Comparison of ENCODE assay signal across 28 cellular contexts in genomic region chr5:139284295-139284694, GRCh38.
"Had no signal": no experiment of that assay in that cellular context is flagged by ENCODE, and none has a peak within 500 bp of the region (broad histone marks: within the 10 kb centered on the region; RNA-seq: fewer than 3 reads in every experiment).

No MANE protein-coding gene starts in this region.

- H3K9me3 ChIP-seq: esophagus muscularis mucosa, left lung, mucosa of descending colon, prostate gland, right atrium auricular region, thoracic aorta, upper lobe of left lung had no signal

- H3K4me3 ChIP-seq: esophagus muscularis mucosa, left lung, mucosa of descending colon, neural progenitor cell, prostate gland, right atrium auricular region, smooth muscle cell, thoracic aorta, tibial nerve, upper lobe of left lung had no signal

- H3K4me3 Mint-ChIP-seq: immature natural killer cell, mesothelial cell of epicardium, naive B cell, nephron, neural progenitor cell had no signal

- H3K27ac ChIP-seq: esophagus muscularis mucosa, foreskin keratinocyte, left lung, neural progenitor cell, parathyroid adenoma, prostate gland, right atrium auricular region, thoracic aorta, tibial nerve, upper lobe of left lung had no signal

- H3K9ac ChIP-seq: neural progenitor cell, parathyroid adenoma had no signal

- ATAC-seq: foreskin keratinocyte, left lung, sciatic nerve had no signal

- H3K4me1 ChIP-seq: left lung, prostate gland, right atrium auricular region had no signal

- FAIRE-seq: kidney, urothelium cell line had no signal

- H2AFZ ChIP-seq: neural progenitor cell, parathyroid adenoma had no signal

- H3K79me2 ChIP-seq: parathyroid adenoma had no signal

- H3K9me3 Mint-ChIP-seq: immature natural killer cell, naive B cell, nephron, neural progenitor cell had no signal

- H3K4me1 Mint-ChIP-seq: immature natural killer cell, mesothelial cell of epicardium, nephron, neural progenitor cell had no signal

- H3K4me2 ChIP-seq: neural progenitor cell, smooth muscle cell had no signal

- H3K27me3 ChIP-seq: esophagus muscularis mucosa, foreskin keratinocyte, left lung, neural progenitor cell, right atrium auricular region, tibial nerve, upper lobe of left lung had no signal

- H3K27ac Mint-ChIP-seq: immature natural killer cell, mesothelial cell of epicardium, nephron, neural progenitor cell had no signal

- DNase-seq: cortex of kidney; foreskin keratinocyte; hypothalamus; immature natural killer cell; kidney; left cardiac atrium; left lung; mesenchymal stem cell; mucosa of descending colon; naive B cell; stimulated activated CD4-positive, alpha-beta T cell treated with anti-CD3 and anti-CD28 coated beads, Interleukin-12 subunit alpha, Interleukin-12 subunit beta, amount 100 ng/mL, for 4 hours; stimulated activated CD4-positive, alpha-beta T cell treated with anti-CD3 and anti-CD28 coated beads, Interleukin-1b, Interleukin-23, amount 100 ng/mL, for 48 hours; stimulated activated CD4-positive, alpha-beta T cell treated with anti-CD3 and anti-CD28 coated beads, Interleukin-4, amount 100 ng/mL, for 1 hour; stimulated activated CD8-positive, alpha-beta memory T cell treated with anti-CD3 and anti-CD28 coated beads, Interleukin-4, amount 100 ng/mL, for 48 hours; stimulated activated naive CD4-positive, alpha-beta T cell treated with Interleukin-2 at 50 U/mL for 16 hours; upper lobe of left lung had no signal

- H3K27me3 Mint-ChIP-seq: naive B cell had no signal
